Comparison of ENCODE assay signal across 19 cellular contexts in the genomic region with DNA sequence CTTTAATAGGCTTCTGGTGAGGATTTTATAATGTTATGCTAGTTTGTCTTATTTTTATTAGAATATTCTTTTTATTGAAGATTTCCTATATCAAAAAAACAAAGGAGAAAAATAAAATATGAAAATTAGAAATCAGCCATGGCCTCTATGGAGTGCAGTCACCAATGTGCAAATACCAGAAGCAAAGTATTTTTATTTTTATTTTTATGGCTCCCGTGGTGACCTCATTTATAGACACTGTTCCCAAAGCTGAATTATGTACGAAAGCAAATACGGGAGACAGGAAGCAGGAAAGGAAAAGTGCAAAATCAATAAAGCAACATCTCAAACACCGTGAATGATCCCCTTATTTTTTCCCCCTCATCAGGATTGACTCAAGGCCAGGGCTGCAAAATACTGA. TPM values are rescaled to one million over a fixed set of nuclear protein-coding genes. Genes with fewer than 3 reads are reported as not detected.
A peak's percentile ranks its signal among the peaks of the same experiment; 100 is the strongest.
DNase-seq lines count a peak whose midpoint lies in the region; ATAC-seq, FAIRE-seq and TF ChIP-seq lines count a peak whose summit lies in the region.
"Had no signal": no experiment of that assay in that cellular context is flagged by ENCODE, and none has a peak within 500 bp of the region (broad histone marks: within the 10 kb centered on the region; RNA-seq: fewer than 3 reads in every experiment).

No MANE protein-coding gene starts in this region.

- no peak overlapping the region for H2BK5ac ChIP-seq in H9 (ENCODE audit: insufficient read length, low read length)

- H3K14ac ChIP-seq in H9 (ENCODE audit: insufficient read depth, low read length), result no peak overlapping the region

- H3K27ac Mint-ChIP-seq in H9, result no peak overlapping the region
- H3K27ac Mint-ChIP-seq: GM23338 had no signal

- no peaks in the 10 kb centered on the region for H3K4me1 Mint-ChIP-seq in H9
- H3K4me1 Mint-ChIP-seq: GM23338 had no signal

- H3K9me3 ChIP-seq in mucosa of descending colon (no peaks in the 10 kb centered on the region), H9 (ENCODE audit: control insufficient read depth, low read depth, low read length) (no peaks in the 10 kb centered on the region)

- no peak overlapping the region for H3K18ac ChIP-seq in H9 (ENCODE audit: insufficient read length, low read depth, low read length)

- H2BK20ac ChIP-seq in H9 (ENCODE audit: low read depth, low read length, poor library complexity, severe bottlenecking), result no peak overlapping the region

- peak; percentile 19 for DNase-seq in DMS53 treated with DMSO at 0.1 percent for 48 hours (lab: John Stamatoyannopoulos, UW; ENCODE audit: unreplicated experiment)
- peak; percentile 36 for DNase-seq in NCI-H146 (lab: John Stamatoyannopoulos, UW)
- peak; percentile 16 for DNase-seq in NCI-H774 (lab: John Stamatoyannopoulos, UW)
- DNase-seq in mucosa of descending colon, result no peak
- DNase-seq in H9, result no peak
- DNase-seq in RCC 7860 (ENCODE audit: low spot score), result no peak
- DNase-seq: C1 segment of cervical spinal cord, NCI-H2107, NCI-H524 treated with DMSO at 0.1 percent for 48 hours, OCI-M1, RPMI8226, T-helper 1 cell, T-helper 9 cell had no signal

- H3K27me3 Mint-ChIP-seq in H9 (ENCODE audit: low read depth), result no peaks in the 10 kb centered on the region

- no peak overlapping the region for H3K27ac ChIP-seq in H9 (ENCODE audit: insufficient read length, low read depth, low read length)

- no peaks in the 10 kb centered on the region for H3K23me2 ChIP-seq in H9 (ENCODE audit: insufficient read length, low read depth, low read length, poor library complexity, severe bottlenecking)

- peak; percentile 76 for ATAC-seq in mucosa of descending colon
- no peak for ATAC-seq in GM18861 (IDR thresholded peaks at IDR 0.05; ENCODE audit: unreplicated experiment)
- ATAC-seq: GM23338, HCT116 had no signal

- H4K8ac ChIP-seq in H9 (replicated peaks; ENCODE audit: insufficient read length, low read depth, low read length), result no peak overlapping the region

- no peak overlapping the region for H3K4me3 Mint-ChIP-seq in H9
- H3K4me3 Mint-ChIP-seq: GM23338 had no signal

- no CpG with 5 or more reads among the region's 4 CpGs for whole genome bisulfite sequencing in H9 (ENCODE audit: extremely low coverage, insufficient read length, low lambda C conversion rate)

- H3T11ph ChIP-seq in H9 (ENCODE audit: low read length), result no peak overlapping the region

- no peak overlapping the region for H3K23ac ChIP-seq in H9 (ENCODE audit: insufficient read length, low read depth, low read length)

- H3K4me1 ChIP-seq in mucosa of descending colon (ENCODE audit: low read depth), result no peaks in the 10 kb centered on the region
- no peaks in the 10 kb centered on the region for H3K4me1 ChIP-seq in H9 (ENCODE audit: insufficient read depth, low read length)

- no peak overlapping the region for H2AFZ ChIP-seq in H9 (ENCODE audit: low read length)
- H2AFZ ChIP-seq: GM23338 had no signal

- no peaks in the 10 kb centered on the region for H4K20me1 ChIP-seq in H9 (ENCODE audit: control insufficient read depth, insufficient read depth, insufficient read length)

- H3K27me3 ChIP-seq in H9 (ENCODE audit: insufficient read depth, low read length), result no peaks in the 10 kb centered on the region

- no peak for FAIRE-seq in RCC 7860 (lab: Jason Lieb, UNC)
- FAIRE-seq: GM12891, HTR-8/SVneo had no signal

- H3K79me1 ChIP-seq in H9 (ENCODE audit: insufficient read depth, low read depth, low read length, poor library complexity, severe bottlenecking), result no peaks in the 10 kb centered on the region

- H2BK15ac ChIP-seq in H9 (ENCODE audit: low read depth, low read length), result no peak overlapping the region

- TF ChIP-seq CTCF in mucosa of descending colon (IDR thresholded peaks at IDR 0.05) (no peak), H9 (conservative IDR thresholded peaks at IDR 0.05) (no peak)

- H3K9ac ChIP-seq in H9 (ENCODE audit: extremely low read depth, insufficient read length, low read length), result no peak overlapping the region

- no peak overlapping the region for H4K5ac ChIP-seq in H9 (ENCODE audit: insufficient read length, low read depth, low read length)

- no peaks in the 10 kb centered on the region; a peak in 1 of 5 replicates for H3K9me3 Mint-ChIP-seq in H9
- H3K9me3 Mint-ChIP-seq: GM23338 had no signal

- no peak overlapping the region for H3K4me3 ChIP-seq in mucosa of descending colon
- H3K4me3 ChIP-seq: GM23338 had no signal

- no peak overlapping the region for H2BK12ac ChIP-seq in H9 (ENCODE audit: insufficient read length, low read depth, low read length)

- no peak overlapping the region for H4K91ac ChIP-seq in H9 (ENCODE audit: insufficient read length, low read depth, low read length)

- H3K56ac ChIP-seq in H9 (ENCODE audit: insufficient read length, low read depth, low read length), result no peak overlapping the region

- no peaks in the 10 kb centered on the region; a peak in 1 of 7 replicates for H3K36me3 Mint-ChIP-seq in H9 (ENCODE audit: insufficient read depth in 1 of 3, low read depth in 3 of 3)

- no peak overlapping the region for H2BK120ac ChIP-seq in H9 (ENCODE audit: low read depth, low read length, poor library complexity, severe bottlenecking)

- H3K4ac ChIP-seq in H9 (ENCODE audit: low read depth, low read length), result no peak overlapping the region

- no peak overlapping the region for H2AK5ac ChIP-seq in H9 (ENCODE audit: insufficient read length, low read length)

- intact Hi-C loops in mucosa of descending colon (cut with DNase I, micrococcal nuclease), result no loop called here

- H3K36me3 ChIP-seq in mucosa of descending colon (ENCODE audit: low read depth), result no peaks in the 10 kb centered on the region

- no peaks in the 10 kb centered on the region for H3K79me2 ChIP-seq in H9 (ENCODE audit: insufficient read depth, low read length)

- no peak overlapping the region for H3K4me2 ChIP-seq in H9 (ENCODE audit: insufficient read depth, insufficient read length, low read length)
- H3K4me2 ChIP-seq: GM23338 had no signal

RNA-seq across cellular contexts. Expression of a gene that starts 35.1 kb away (rescaled TPM):
- total RNA-seq in mucosa of descending colon (under 1 TPM in 1 of 3 donors, not detected in 2; 0.22 TPM), H9 (2021) (21.2 and 21.7 TPM in 2 replicates)
- total RNA-seq: LHCN-M2 had no signal

RNA-seq across cellular contexts. Expression of a gene that starts 56.6 kb away (rescaled TPM):
- total RNA-seq in mucosa of descending colon (10 to 100 TPM in 1 of 3 donors, 1 to 10 TPM in 2; 6.9 to 12.6 (median 9.7) TPM), H9 (2021) (2.2 and 2.5 TPM in 2 replicates)

Comparison
In these comparisons a context has a peak if more than half of its experiments do, and no peak if none do; other contexts are left out.
1. DNase-seq: peak in DMS53 treated with DMSO at 0.1 percent for 48 hours (single experiment), NCI-H146 (single experiment) and NCI-H774 (single experiment); none in mucosa of descending colon (0 of 3), H9 (single experiment) and RCC 7860 (single experiment).
2. RNA of a gene that starts 35.1 kb away (total RNA-seq): 21.2 to 21.7 TPM in H9; 0.22 TPM in mucosa of descending colon; every median in the first group is over 10 times any median in the second.